Comparison of ENCODE assay signal across 1 cellular context in genomic region chr21:25561668-25562641, GRCh38.
TF ChIP-seq lines count a peak whose summit lies in the region.

No MANE protein-coding gene starts in this region.

TF ChIP-seq in GM12878, 131 proteins besides CTCF, POLR2A, EP300 and RAD21 (continued from another document):
- TF ChIP-seq BHLHE40 (IDR thresholded peaks at IDR 0.05; ENCODE audit: borderline replicate concordance in 1 of 2, low read depth in 2 of 2, low read length in 1 of 2) (peak in 1 of 2 experiments; percentile 81; a peak in 2 of 4 replicates), ZNF384 (IDR thresholded peaks at IDR 0.05; ENCODE audit: borderline replicate concordance, low read depth, low read length) (peak; percentile 69; the same call in 1 of the 2 replicates), MLLT1 (IDR thresholded peaks at IDR 0.05) (peak; percentile 95), CBFB (IDR thresholded peaks at IDR 0.05; ENCODE audit: low read depth) (peak; percentile 93), YY1 (IDR thresholded peaks at IDR 0.05; ENCODE audit: low read depth, low read length) (peak; percentile 67; the same call in 1 of the 2 replicates), USF1 (IDR thresholded peaks at IDR 0.05; ENCODE audit: borderline replicate concordance, extremely low read length, insufficient read depth, low read depth, low read length) (peak; percentile 40)
